In the genomic region with DNA sequence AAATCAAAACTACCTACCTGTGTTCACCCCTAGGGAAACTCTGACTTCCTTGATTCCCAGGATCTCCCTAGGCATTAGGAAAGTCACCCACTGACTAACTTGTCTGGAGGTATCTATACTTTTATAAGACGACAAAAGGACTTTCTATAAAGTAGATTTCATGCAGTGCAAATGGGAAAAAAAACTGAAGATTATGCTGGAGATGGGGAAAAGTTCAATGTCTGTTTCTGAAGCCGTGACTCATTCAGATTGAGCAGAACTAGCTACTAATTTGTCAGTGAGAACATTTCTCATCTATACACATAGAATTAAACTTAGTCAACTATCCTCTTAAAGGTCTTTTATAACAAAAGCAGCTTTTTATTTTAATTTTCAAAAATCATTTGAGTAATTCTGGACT, we compare ENCODE assay signal across 2 cellular contexts.
A peak's percentile ranks its signal among the peaks of the same experiment; 100 is the strongest.
TF ChIP-seq lines count a peak whose summit lies in the region.

No MANE protein-coding gene starts in this region.

TF ChIP-seq in A549, 52 proteins besides CTCF, POLR2A, EP300 and RAD21:
- TF ChIP-seq CBX8 (IDR thresholded peaks at IDR 0.05): no peak
- TF ChIP-seq FOSL2 (IDR thresholded peaks at IDR 0.05): no peak
- peak; percentile 61 for TF ChIP-seq FOSL2 (CRISPR knock-in tag; IDR thresholded peaks at IDR 0.05)

TF ChIP-seq in GM12878, 131 proteins besides CTCF, POLR2A, EP300 and RAD21:
- TF ChIP-seq IKZF2 (IDR thresholded peaks at IDR 0.05) (0 out of 4 replicates have a peak, but pooled peaks of 1 of the 2 experiments have one; percentile 20), CHD2 (IDR thresholded peaks at IDR 0.05; ENCODE audit: borderline replicate concordance, low read depth, low read length) (no peak), MEF2B (IDR thresholded peaks at IDR 0.05; ENCODE audit: partially characterized antibody, poor library complexity, severe bottlenecking) (peak; percentile 80), NR2C1 (IDR thresholded peaks at IDR 0.05) (no peak), TCF7 (IDR thresholded peaks at IDR 0.05; ENCODE audit: borderline replicate concordance) (no peak), HDAC6 (IDR thresholded peaks at IDR 0.05; ENCODE audit: unreplicated experiment) (no peak), FOXM1 (IDR thresholded peaks at IDR 0.05; ENCODE audit: low read depth, low read length) (no peak), ESRRA (IDR thresholded peaks at IDR 0.05; ENCODE audit: low read length) (no peak), WRNIP1 (IDR thresholded peaks at IDR 0.05; ENCODE audit: borderline replicate concordance, low read depth, low read length) (no peak)
- TF ChIP-seq, protein P1, sequence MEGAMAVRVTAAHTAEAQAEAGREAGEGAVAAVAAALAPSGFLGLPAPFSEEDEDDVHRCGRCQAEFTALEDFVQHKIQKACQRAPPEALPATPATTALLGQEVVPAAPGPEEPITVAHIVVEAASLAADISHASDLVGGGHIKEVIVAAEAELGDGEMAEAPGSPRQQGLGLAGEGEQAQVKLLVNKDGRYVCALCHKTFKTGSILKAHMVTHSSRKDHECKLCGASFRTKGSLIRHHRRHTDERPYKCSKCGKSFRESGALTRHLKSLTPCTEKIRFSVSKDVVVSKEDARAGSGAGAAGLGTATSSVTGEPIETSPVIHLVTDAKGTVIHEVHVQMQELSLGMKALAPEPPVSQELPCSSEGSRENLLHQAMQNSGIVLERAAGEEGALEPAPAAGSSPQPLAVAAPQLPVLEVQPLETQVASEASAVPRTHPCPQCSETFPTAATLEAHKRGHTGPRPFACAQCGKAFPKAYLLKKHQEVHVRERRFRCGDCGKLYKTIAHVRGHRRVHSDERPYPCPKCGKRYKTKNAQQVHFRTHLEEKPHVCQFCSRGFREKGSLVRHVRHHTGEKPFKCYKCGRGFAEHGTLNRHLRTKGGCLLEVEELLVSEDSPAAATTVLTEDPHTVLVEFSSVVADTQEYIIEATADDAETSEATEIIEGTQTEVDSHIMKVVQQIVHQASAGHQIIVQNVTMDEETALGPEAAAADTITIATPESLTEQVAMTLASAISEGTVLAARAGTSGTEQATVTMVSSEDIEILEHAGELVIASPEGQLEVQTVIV (IDR thresholded peaks at IDR 0.05; ENCODE audit: borderline replicate concordance, partially characterized antibody): no peak
- TF ChIP-seq, protein P2, sequence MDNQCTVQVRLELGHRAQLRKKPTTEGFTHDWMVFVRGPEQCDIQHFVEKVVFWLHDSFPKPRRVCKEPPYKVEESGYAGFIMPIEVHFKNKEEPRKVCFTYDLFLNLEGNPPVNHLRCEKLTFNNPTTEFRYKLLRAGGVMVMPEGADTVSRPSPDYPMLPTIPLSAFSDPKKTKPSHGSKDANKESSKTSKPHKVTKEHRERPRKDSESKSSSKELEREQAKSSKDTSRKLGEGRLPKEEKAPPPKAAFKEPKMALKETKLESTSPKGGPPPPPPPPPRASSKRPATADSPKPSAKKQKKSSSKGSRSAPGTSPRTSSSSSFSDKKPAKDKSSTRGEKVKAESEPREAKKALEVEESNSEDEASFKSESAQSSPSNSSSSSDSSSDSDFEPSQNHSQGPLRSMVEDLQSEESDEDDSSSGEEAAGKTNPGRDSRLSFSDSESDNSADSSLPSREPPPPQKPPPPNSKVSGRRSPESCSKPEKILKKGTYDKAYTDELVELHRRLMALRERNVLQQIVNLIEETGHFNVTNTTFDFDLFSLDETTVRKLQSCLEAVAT (IDR thresholded peaks at IDR 0.05): no peak
- TF ChIP-seq, protein P3, sequence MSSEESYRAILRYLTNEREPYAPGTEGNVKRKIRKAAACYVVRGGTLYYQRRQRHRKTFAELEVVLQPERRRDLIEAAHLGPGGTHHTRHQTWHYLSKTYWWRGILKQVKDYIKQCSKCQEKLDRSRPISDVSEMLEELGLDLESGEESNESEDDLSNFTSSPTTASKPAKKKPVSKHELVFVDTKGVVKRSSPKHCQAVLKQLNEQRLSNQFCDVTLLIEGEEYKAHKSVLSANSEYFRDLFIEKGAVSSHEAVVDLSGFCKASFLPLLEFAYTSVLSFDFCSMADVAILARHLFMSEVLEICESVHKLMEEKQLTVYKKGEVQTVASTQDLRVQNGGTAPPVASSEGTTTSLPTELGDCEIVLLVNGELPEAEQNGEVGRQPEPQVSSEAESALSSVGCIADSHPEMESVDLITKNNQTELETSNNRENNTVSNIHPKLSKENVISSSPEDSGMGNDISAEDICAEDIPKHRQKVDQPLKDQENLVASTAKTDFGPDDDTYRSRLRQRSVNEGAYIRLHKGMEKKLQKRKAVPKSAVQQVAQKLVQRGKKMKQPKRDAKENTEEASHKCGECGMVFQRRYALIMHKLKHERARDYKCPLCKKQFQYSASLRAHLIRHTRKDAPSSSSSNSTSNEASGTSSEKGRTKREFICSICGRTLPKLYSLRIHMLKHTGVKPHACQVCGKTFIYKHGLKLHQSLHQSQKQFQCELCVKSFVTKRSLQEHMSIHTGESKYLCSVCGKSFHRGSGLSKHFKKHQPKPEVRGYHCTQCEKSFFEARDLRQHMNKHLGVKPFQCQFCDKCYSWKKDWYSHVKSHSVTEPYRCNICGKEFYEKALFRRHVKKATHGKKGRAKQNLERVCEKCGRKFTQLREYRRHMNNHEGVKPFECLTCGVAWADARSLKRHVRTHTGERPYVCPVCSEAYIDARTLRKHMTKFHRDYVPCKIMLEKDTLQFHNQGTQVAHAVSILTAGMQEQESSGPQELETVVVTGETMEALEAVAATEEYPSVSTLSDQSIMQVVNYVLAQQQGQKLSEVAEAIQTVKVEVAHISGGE (CRISPR knock-in tag; IDR thresholded peaks at IDR 0.05): no peak
